In the genomic region with DNA sequence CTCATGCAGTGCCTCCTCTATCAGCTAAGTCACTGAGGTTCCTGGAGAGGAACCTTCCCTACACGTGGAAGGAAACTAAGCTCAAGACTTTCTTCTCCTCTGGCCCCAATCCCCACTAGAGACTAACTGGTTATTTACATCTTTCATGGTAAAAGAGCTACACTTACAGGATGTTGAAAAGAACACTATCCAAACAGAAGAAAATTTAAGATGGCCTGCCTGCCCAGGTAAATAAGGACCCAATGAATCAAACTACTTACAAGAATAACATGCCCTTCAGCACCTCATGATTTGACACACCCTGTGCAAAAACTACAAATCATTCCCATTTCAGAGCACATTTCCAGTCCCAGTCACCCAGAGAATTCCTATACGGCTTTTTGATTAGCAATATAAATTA, we compare ENCODE assay signal across 27 cellular contexts. TPM values are rescaled to one million over a fixed set of nuclear protein-coding genes. Genes with fewer than 3 reads are reported as not detected.
"Had no signal": no experiment of that assay in that cellular context is flagged by ENCODE, and none has a peak within 500 bp of the region (broad histone marks: within the 10 kb centered on the region; RNA-seq: fewer than 3 reads in every experiment).

No MANE protein-coding gene starts in this region.

- ATAC-seq: heart right ventricle; left lobe of liver; mucosa of descending colon; naive thymus-derived CD4-positive, alpha-beta T cell; natural killer cell treated with Interleukin-12 subunit alpha and Interleukin-12 subunit beta and Interleukin-15 and Interleukin-18, amount 100 ng/mL, for 72 hours; right lobe of liver; stimulated activated memory B cell treated with anti-CD40 and anti-IgM and Interleukin-4, amounts not matched to agents 10 μg/mL and 1 μg/mL and 100 μg/mL, for 72 hours; stimulated activated naive CD8-positive, alpha-beta T cell treated with anti-CD3 and anti-CD28 coated beads, Interleukin-15, Interleukin-2, amounts not matched to agents 100 U/mL and 50 U/mL, for 24 hours had no signal

- H3K27ac ChIP-seq: heart right ventricle, hepatocyte, neutrophil, ovary, right atrium auricular region, right lobe of liver, stomach, testis, transverse colon, upper lobe of left lung had no signal

- H3K9me3 ChIP-seq: heart right ventricle, mucosa of descending colon, neutrophil, ovary, right atrium auricular region, right lobe of liver, stomach, testis, thyroid gland, transverse colon, upper lobe of left lung had no signal

- H3K36me3 Mint-ChIP-seq: naive thymus-derived CD4-positive, alpha-beta T cell; natural killer cell treated with Interleukin-12 subunit alpha and Interleukin-12 subunit beta and Interleukin-15 and Interleukin-18, amount 100 ng/mL, for 72 hours; stimulated activated memory B cell treated with anti-CD40 and anti-IgM and Interleukin-4, amounts not matched to agents 10 μg/mL and 1 μg/mL and 100 μg/mL, for 72 hours had no signal

- H3K4me3 Mint-ChIP-seq: naive thymus-derived CD4-positive, alpha-beta T cell; natural killer cell treated with Interleukin-12 subunit alpha and Interleukin-12 subunit beta and Interleukin-15 and Interleukin-18, amount 100 ng/mL, for 72 hours; neural crest cell; stimulated activated memory B cell treated with anti-CD40 and anti-IgM and Interleukin-4, amounts not matched to agents 10 μg/mL and 1 μg/mL and 100 μg/mL, for 72 hours had no signal

- H2AFZ ChIP-seq: hepatocyte had no signal

- H3K4me1 Mint-ChIP-seq: naive thymus-derived CD4-positive, alpha-beta T cell; stimulated activated memory B cell treated with anti-CD40 and anti-IgM and Interleukin-4, amounts not matched to agents 10 μg/mL and 1 μg/mL and 100 μg/mL, for 72 hours had no signal

- H3K79me2 ChIP-seq: hepatocyte had no signal

- H3K36me3 ChIP-seq: heart right ventricle, neutrophil, ovary, right atrium auricular region, right lobe of liver, stomach, thyroid gland, transverse colon, upper lobe of left lung had no signal

- DNase-seq: heart right ventricle; islet precursor cell; mesendoderm; midbrain; mucosa of descending colon; naive thymus-derived CD4-positive, alpha-beta T cell; occipital lobe; ovary; right lobe of liver; stimulated activated CD4-positive, alpha-beta T cell treated with anti-CD3 and anti-CD28 coated beads, Interleukin-12 subunit alpha, Interleukin-12 subunit beta, amount 100 ng/mL, for 4 hours; stimulated activated CD4-positive, alpha-beta T cell treated with anti-CD3 and anti-CD28 coated beads, Interleukin-4, amount 100 ng/mL, for 24 hours; stimulated activated naive CD8-positive, alpha-beta T cell treated with anti-CD3 and anti-CD28 coated beads, Interleukin-15, Interleukin-2, amounts not matched to agents 100 U/mL and 50 U/mL, for 24 hours; stomach; testis; thyroid gland; transverse colon; upper lobe of left lung had no signal

- H3K4me1 ChIP-seq: heart right ventricle, right atrium auricular region, right lobe of liver, stomach, testis, transverse colon had no signal

- H3K9me3 Mint-ChIP-seq: natural killer cell treated with Interleukin-12 subunit alpha and Interleukin-12 subunit beta and Interleukin-15 and Interleukin-18, amount 100 ng/mL, for 72 hours; neural crest cell; stimulated activated memory B cell treated with anti-CD40 and anti-IgM and Interleukin-4, amounts not matched to agents 10 μg/mL and 1 μg/mL and 100 μg/mL, for 72 hours had no signal

- H3K27me3 ChIP-seq: hepatocyte, ovary, right atrium auricular region, right lobe of liver, testis, thyroid gland, transverse colon, upper lobe of left lung had no signal

- H3K27ac Mint-ChIP-seq: naive thymus-derived CD4-positive, alpha-beta T cell; natural killer cell treated with Interleukin-12 subunit alpha and Interleukin-12 subunit beta and Interleukin-15 and Interleukin-18, amount 100 ng/mL, for 72 hours; progenitor cell of endocrine pancreas; stimulated activated memory B cell treated with anti-CD40 and anti-IgM and Interleukin-4, amounts not matched to agents 10 μg/mL and 1 μg/mL and 100 μg/mL, for 72 hours had no signal

- H3K4me2 ChIP-seq: hepatocyte had no signal

- H3K4me3 ChIP-seq: heart right ventricle, hepatocyte, lung, mucosa of descending colon, ovary, right atrium auricular region, right lobe of liver, stomach, testis, thyroid gland, transverse colon, upper lobe of left lung had no signal

- H3K27me3 Mint-ChIP-seq: progenitor cell of endocrine pancreas had no signal

RNA-seq across cellular contexts. Expression of gene LRP2, which starts 30.9 kb away (rescaled TPM):
- total RNA-seq: myocyte, transverse colon had no signal
